ENCODE assay signal across 8 cellular contexts in the genomic region with DNA sequence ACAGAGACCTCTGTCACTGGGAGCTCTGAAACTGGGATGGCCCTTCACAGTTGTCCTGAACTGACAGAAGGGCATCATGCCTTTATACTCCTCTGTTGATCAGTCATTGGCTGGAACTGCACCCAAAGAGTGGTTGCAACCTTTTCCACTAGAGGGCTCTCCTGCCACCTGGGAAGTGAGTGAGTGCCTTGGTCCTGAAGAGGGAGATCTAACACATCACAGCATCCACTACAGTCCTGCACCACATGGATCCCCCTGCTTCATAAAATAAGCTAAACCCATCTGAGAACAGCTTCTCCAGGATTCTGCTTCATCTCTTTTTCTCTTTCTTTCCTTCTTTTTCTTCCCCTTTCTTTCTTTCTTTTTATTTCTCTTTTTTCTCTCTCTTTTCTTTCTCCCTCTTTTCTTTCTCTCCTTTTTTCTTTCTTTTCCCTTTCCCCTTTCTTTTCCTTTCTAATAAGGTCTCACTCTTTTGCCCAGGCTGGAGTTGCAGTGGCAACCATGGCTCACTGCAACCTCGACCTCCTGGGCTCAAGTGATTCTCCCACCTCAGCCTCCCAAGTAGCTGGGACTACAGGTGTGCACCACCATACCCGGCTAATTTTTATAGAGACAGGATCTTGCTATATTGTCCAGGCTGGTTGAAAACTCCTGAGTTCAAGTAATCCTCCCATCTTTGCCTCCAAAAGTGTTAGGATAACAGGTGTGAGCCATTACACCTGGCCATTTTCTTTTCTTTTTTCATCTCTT. TPM values are rescaled to one million over a fixed set of nuclear protein-coding genes. Genes with fewer than 3 reads are reported as not detected.
A peak's percentile ranks its signal among the peaks of the same experiment; 100 is the strongest.
DNase-seq lines count a peak whose midpoint lies in the region; ATAC-seq and TF ChIP-seq lines count a peak whose summit lies in the region.

No MANE protein-coding gene starts in this region.

- ATAC-seq in GM18909 (IDR thresholded peaks at IDR 0.05; ENCODE audit: poor library complexity, unreplicated experiment) (peak; percentile 78), HG03378 (IDR thresholded peaks at IDR 0.05; ENCODE audit: unreplicated experiment) (peak; percentile 89)

- peak; percentile 76 for TF ChIP-seq CTCF in BJ (IDR thresholded peaks at IDR 0.05; ENCODE audit: insufficient read depth, low read depth, low read length)
- peak; percentile 29 for TF ChIP-seq CTCF in endothelial cell (IDR thresholded peaks at IDR 0.05; ENCODE audit: unreplicated experiment)
- peak; percentile 37 to 51 (median 48) for TF ChIP-seq CTCF in nephron (IDR thresholded peaks at IDR 0.05; ENCODE audit: unreplicated experiment in 3 of 3)
- TF ChIP-seq CTCF in suprapubic skin (IDR thresholded peaks at IDR 0.05) = peak; percentile 2 to 70

- H3K36me3 Mint-ChIP-seq in activated CD4-positive, alpha-beta memory T cell treated with anti-CD3 and anti-CD28 coated beads for 36 hours = no peaks in the 10 kb centered on the region
- H3K36me3 Mint-ChIP-seq in endothelial cell (ENCODE audit: low read depth, unreplicated experiment) (no peaks in the 10 kb centered on the region), nephron (ENCODE audit: low read depth) (no peaks in the 10 kb centered on the region)

- no peak overlapping the region for H3K4me3 Mint-ChIP-seq in activated CD4-positive, alpha-beta memory T cell treated with anti-CD3 and anti-CD28 coated beads for 36 hours
- no peak overlapping the region for H3K4me3 Mint-ChIP-seq in endothelial cell (ENCODE audit: unreplicated experiment)
- H3K4me3 Mint-ChIP-seq in nephron = no peak overlapping the region

- intact Hi-C loops in activated CD4-positive, alpha-beta memory T cell treated with anti-CD3 and anti-CD28 coated beads for 36 hours (cut with micrococcal nuclease) = loop anchor here (5.0 kb wide), 1 partner anchor 186 kb away; no protein-coding TSS in a partner anchor

- no peaks in the 10 kb centered on the region for H3K27me3 Mint-ChIP-seq in activated CD4-positive, alpha-beta memory T cell treated with anti-CD3 and anti-CD28 coated beads for 36 hours
- peaks cover 7% of the 10 kb centered on the region for H3K27me3 Mint-ChIP-seq in endothelial cell (ENCODE audit: unreplicated experiment)
- H3K27me3 Mint-ChIP-seq in nephron (ENCODE audit: low read depth) = peaks cover under 1% of the 10 kb centered on the region

- POLR2A ChIA-PET in BJ (lab: Charles Lee) = no interaction called here
- POLR2A ChIA-PET in activated CD4-positive, alpha-beta memory T cell treated with anti-CD3 and anti-CD28 coated beads for 36 hours (lab: Charles Lee) = no interaction called here

- no peak overlapping the region for H3K27ac Mint-ChIP-seq in activated CD4-positive, alpha-beta memory T cell treated with anti-CD3 and anti-CD28 coated beads for 36 hours
- H3K27ac Mint-ChIP-seq in endothelial cell (ENCODE audit: unreplicated experiment) = no peak overlapping the region
- no peak overlapping the region for H3K27ac Mint-ChIP-seq in nephron

- no peaks in the 10 kb centered on the region for H3K4me1 Mint-ChIP-seq in activated CD4-positive, alpha-beta memory T cell treated with anti-CD3 and anti-CD28 coated beads for 36 hours (ENCODE audit: low read depth)
- H3K4me1 Mint-ChIP-seq in endothelial cell (ENCODE audit: unreplicated experiment) = no peaks in the 10 kb centered on the region
- no peaks in the 10 kb centered on the region for H3K4me1 Mint-ChIP-seq in nephron

- H3K4me1 ChIP-seq in suprapubic skin = peaks cover 4% of the 10 kb centered on the region

- CTCF ChIA-PET in BJ (lab: Yijun Ruan, JAX) = interaction anchor here (0.6 to 5.2 kb wide), 18 partner anchors 8 to 222 kb away, joined by 3 to 37 read pairs (median 4); partner anchors contain the start of genes RAF1, RPL32 and TSEN2
- CTCF ChIA-PET in activated CD4-positive, alpha-beta memory T cell treated with anti-CD3 and anti-CD28 coated beads for 36 hours (lab: Charles Lee) = interaction anchor here (0.6 to 2.4 kb wide), 18 partner anchors 9 to 306 kb away, joined by 3 to 11 read pairs (median 3); partner anchors contain the start of gene RPL32

- DNase-seq in BJ (ENCODE audit: low read depth) (no peak), NCI-H82 (lab: John Stamatoyannopoulos, UW) (peak; percentile 86), endothelial cell (ENCODE audit: low spot score) (peak; percentile 70), suprapubic skin (ENCODE audit: low spot score in 2 of 2) (no peak)
- peak; percentile 75 for DNase-seq in activated CD4-positive, alpha-beta memory T cell treated with anti-CD3 and anti-CD28 coated beads for 36 hours

- TF ChIP-seq EP300 in suprapubic skin (IDR thresholded peaks at IDR 0.05) = no peak

- H3K9me3 ChIP-seq in suprapubic skin = no peaks in the 10 kb centered on the region

- H3K36me3 ChIP-seq in BJ (ENCODE audit: control insufficient read depth, insufficient read depth, low read length) (no peaks in the 10 kb centered on the region), suprapubic skin (no peaks in the 10 kb centered on the region)

- H3K27me3 ChIP-seq in BJ (ENCODE audit: control insufficient read depth, insufficient read depth, low read length) = no peaks in the 10 kb centered on the region
- H3K27me3 ChIP-seq in suprapubic skin = no peaks in the 10 kb centered on the region

- no peaks in the 10 kb centered on the region for H3K9me3 Mint-ChIP-seq in activated CD4-positive, alpha-beta memory T cell treated with anti-CD3 and anti-CD28 coated beads for 36 hours
- H3K9me3 Mint-ChIP-seq in endothelial cell (ENCODE audit: unreplicated experiment) (no peaks in the 10 kb centered on the region), nephron (peaks cover 2% of the 10 kb centered on the region)

- WGBS in suprapubic skin = 92% methylated on average over 2 of the region's 2 CpGs

- H3K27ac ChIP-seq in suprapubic skin = no peak overlapping the region

- H3K4me3 ChIP-seq in BJ (ENCODE audit: low read depth, low read length) (no peak overlapping the region), suprapubic skin (no peak overlapping the region)

- no peak for TF ChIP-seq POLR2A in suprapubic skin (IDR thresholded peaks at IDR 0.05)

RNA-seq across cellular contexts. Expression of gene RAF1, which starts 42.8 kb away (rescaled TPM):
- 122 and 134 TPM in 2 replicates for polyA plus RNA-seq in BJ (2011; rRNA removed)
- 105 and 134 TPM in 2 replicates for polyA minus RNA-seq in BJ (2011; rRNA and poly(A)+ RNA removed)
- total RNA-seq in activated CD4-positive, alpha-beta memory T cell treated with anti-CD3 and anti-CD28 coated beads for 36 hours = 10 to 100 TPM; 64.6 to 66.9 TPM
- total RNA-seq in endothelial cell (ENCODE audit: unreplicated experiment) (96.8 TPM), suprapubic skin (100 to 1,000 TPM in 3 of 4 donors, 10 to 100 TPM in 1; 96.3 to 155 (median 123) TPM)

RNA-seq across cellular contexts. Expression of gene TMEM40, which starts 52.4 kb away (rescaled TPM):
- polyA plus RNA-seq in BJ (2011; rRNA removed) = 0.20 and 0.52 TPM in 2 replicates
- polyA minus RNA-seq in BJ (2011; rRNA and poly(A)+ RNA removed) = not detected in 2 replicates
- total RNA-seq in activated CD4-positive, alpha-beta memory T cell treated with anti-CD3 and anti-CD28 coated beads for 36 hours = not detected
- not detected for total RNA-seq in endothelial cell (ENCODE audit: unreplicated experiment)
- total RNA-seq in suprapubic skin = 10 to 100 TPM; 47.7 to 82.2 (median 63.8) TPM

Comparison
In these comparisons a context has a peak if more than half of its experiments do, and no peak if none do; other contexts are left out.
1. DNase-seq: peak in NCI-H82 (single experiment), activated CD4-positive, alpha-beta memory T cell treated with anti-CD3 and anti-CD28 coated beads for 36 hours (single experiment) and endothelial cell (single experiment); none in BJ (single experiment) and suprapubic skin (0 of 2).
2. RNA of gene TMEM40, which starts 52.4 kb away (total RNA-seq): 47.7 to 82.2 TPM in suprapubic skin; not detected in activated CD4-positive, alpha-beta memory T cell treated with anti-CD3 and anti-CD28 coated beads for 36 hours and not detected in endothelial cell (single experiment); every median in the first group is over 10 times any median in the second.
3. Peak in every context shown above with its lines, with median percentiles within 50 percentile points of each other: CTCF ChIP-seq.